ENCODE assay signal across 10 cellular contexts in the genomic region with DNA sequence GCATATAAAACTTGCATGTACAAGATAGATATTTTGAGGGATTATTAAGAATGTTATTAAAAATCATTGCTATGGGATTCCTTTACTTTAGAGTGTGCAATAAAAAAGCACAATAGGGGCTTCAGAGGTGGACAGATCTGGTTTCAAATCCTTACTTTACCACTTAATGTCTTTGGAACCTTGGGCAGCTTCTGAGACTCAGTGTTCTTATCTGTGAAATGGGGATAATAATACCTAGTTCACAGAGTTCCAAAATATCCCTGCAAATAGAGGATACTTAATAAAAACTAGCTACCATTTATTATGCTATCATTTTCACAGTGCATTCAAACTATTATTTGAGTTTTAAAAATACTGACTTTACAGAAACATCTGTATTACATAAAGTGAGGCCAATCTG.
"Had no signal": no experiment of that assay in that cellular context is flagged by ENCODE, and none has a peak within 500 bp of the region (broad histone marks: within the 10 kb centered on the region; RNA-seq: fewer than 3 reads in every experiment).

No MANE protein-coding gene starts in this region.

- H3K9ac ChIP-seq: GM23248 had no signal

- H3K27ac Mint-ChIP-seq: GM23338, H9, HFFc6 had no signal

- ATAC-seq: GM23338, HCT116 had no signal

- DNase-seq: GM23248, GOT3, H7, H9, HCEC 1CT, HFFc6 had no signal

- H3K9me3 ChIP-seq: HAP-1 had no signal

- H3K36me3 ChIP-seq: HAP-1 had no signal

- H3K9me3 Mint-ChIP-seq: GM23338, H9, HFFc6 had no signal

- H3K4me3 ChIP-seq: GM23248, GM23338, HAP-1 had no signal

- H3K4me3 Mint-ChIP-seq: GM23338, H9, HFFc6 had no signal

- H3K4me1 ChIP-seq: HAP-1 had no signal

- H2AFZ ChIP-seq: GM23248, GM23338 had no signal

- H3K27ac ChIP-seq: GM23248 had no signal

- FAIRE-seq: H54 had no signal

- H3K4me2 ChIP-seq: GM23338 had no signal
